ENCODE assay signal across 26 cellular contexts in genomic region chr5:126369083-126369482, GRCh38. TPM values are rescaled to one million over a fixed set of nuclear protein-coding genes. Genes with fewer than 3 reads are reported as not detected.
A peak's percentile ranks its signal among the peaks of the same experiment; 100 is the strongest.
DNase-seq lines count a peak whose midpoint lies in the region; ATAC-seq, FAIRE-seq and TF ChIP-seq lines count a peak whose summit lies in the region.
"Had no signal": no experiment of that assay in that cellular context is flagged by ENCODE, and none has a peak within 500 bp of the region (broad histone marks: within the 10 kb centered on the region; RNA-seq: fewer than 3 reads in every experiment).

No MANE protein-coding gene starts in this region.

- H2BK12ac ChIP-seq in H9 (ENCODE audit: insufficient read length, low read depth, low read length) = no peak overlapping the region

- H3K9ac ChIP-seq in H9 (ENCODE audit: extremely low read depth, insufficient read length, low read length) (no peak overlapping the region), GM12878 (ENCODE audit: control insufficient read depth, insufficient read depth, low read length) (no peak overlapping the region)
- H3K9ac ChIP-seq: KMS-11 had no signal

- FAIRE-seq in GM12878 (lab: Jason Lieb, UNC) = no peak
- peak; percentile 68 for FAIRE-seq in islet of Langerhans (lab: Jason Lieb, UNC)
- FAIRE-seq: A549, frontal cortex, urothelium cell line had no signal

- H3K27me3 Mint-ChIP-seq in H9 (ENCODE audit: low read depth) = no peaks in the 10 kb centered on the region
- H3K27me3 Mint-ChIP-seq in progenitor cell of endocrine pancreas = no peaks in the 10 kb centered on the region
- H3K27me3 Mint-ChIP-seq in glutamatergic neuron (ENCODE audit: unreplicated experiment) = no peaks in the 10 kb centered on the region
- H3K27me3 Mint-ChIP-seq in activated CD4-positive, alpha-beta memory T cell treated with anti-CD3 and anti-CD28 coated beads, Interleukin-2, amount 10 ng/mL, durations not matched to agents 7 days and 5 days = no peaks in the 10 kb centered on the region
- H3K27me3 Mint-ChIP-seq: activated naive CD8-positive, alpha-beta T cell treated with anti-CD3 and anti-CD28 coated beads for 36 hours; dendritic cell treated with granulocyte-macrophage colony-stimulating factor and Interleukin-4, amounts not matched to agents 40 ng/mL and 50 ng/mL, for 4 days; naive thymus-derived CD4-positive, alpha-beta T cell had no signal

- H3K36me3 Mint-ChIP-seq in H9 (ENCODE audit: insufficient read depth in 1 of 3, low read depth in 3 of 3) (no peaks in the 10 kb centered on the region), progenitor cell of endocrine pancreas (ENCODE audit: insufficient read depth) (no peaks in the 10 kb centered on the region), glutamatergic neuron (ENCODE audit: unreplicated experiment) (no peaks in the 10 kb centered on the region)
- no peaks in the 10 kb centered on the region for H3K36me3 Mint-ChIP-seq in activated CD4-positive, alpha-beta memory T cell treated with anti-CD3 and anti-CD28 coated beads, Interleukin-2, amount 10 ng/mL, durations not matched to agents 7 days and 5 days (ENCODE audit: low read depth)
- H3K36me3 Mint-ChIP-seq: activated naive CD8-positive, alpha-beta T cell treated with anti-CD3 and anti-CD28 coated beads for 36 hours; naive thymus-derived CD4-positive, alpha-beta T cell had no signal

- POLR2A ChIA-PET in GM12878 (lab: Charles Lee) = interaction anchor here (0.6 kb wide), 1 partner anchor 656 kb away, joined by 3 read pairs; no protein-coding TSS in a partner anchor
- POLR2A ChIA-PET in activated CD4-positive, alpha-beta memory T cell treated with anti-CD3 and anti-CD28 coated beads, Interleukin-2, amount 10 ng/mL, durations not matched to agents 7 days and 5 days (lab: Charles Lee) = interaction anchor here (0.6 kb wide), 1 partner anchor 221 kb away, joined by 3 read pairs; no protein-coding TSS in a partner anchor

- no peaks in the 10 kb centered on the region for H3K79me2 ChIP-seq in H9 (ENCODE audit: insufficient read depth, low read length)
- H3K79me2 ChIP-seq in GM12878 (ENCODE audit: control insufficient read depth, insufficient read depth, low read length) = no peaks in the 10 kb centered on the region

- H3K4me2 ChIP-seq in H9 (ENCODE audit: insufficient read depth, insufficient read length, low read length) (no peak overlapping the region), GM12878 (ENCODE audit: control insufficient read depth, insufficient read depth) (no peak overlapping the region)
- H3K4me2 ChIP-seq: A549, KMS-11 had no signal

- SMC1A ChIA-PET in GM12878 (lab: Charles Lee; ENCODE audit: uncharacterized antibody, unreplicated experiment) = interaction anchor here (0.7 to 2.8 kb wide), 8 partner anchors 9 to 132 kb away, joined by 3 to 13 read pairs (median 4); no protein-coding TSS in a partner anchor

- no peak overlapping the region for H3K4me3 ChIP-seq in GM12878
- H3K4me3 ChIP-seq: A549, ascending aorta, left ventricle myocardium inferior, spleen had no signal

- H2BK5ac ChIP-seq in H9 (ENCODE audit: insufficient read length, low read length) = no peak overlapping the region

- H3K27me3 ChIP-seq in H9 (ENCODE audit: insufficient read depth, low read length) (no peaks in the 10 kb centered on the region), GM12878 (replicated peaks in 1 of 2; ENCODE audit: control insufficient read depth in 2 of 2, insufficient read depth in 2 of 2, low read length in 1 of 2) (no peaks in the 10 kb centered on the region)
- H3K27me3 ChIP-seq: ascending aorta, spleen had no signal

- H3K4me1 Mint-ChIP-seq in H9 (peaks cover 52 to 60% of the 10 kb centered on the region in 2 experiments), progenitor cell of endocrine pancreas (ENCODE audit: low read depth) (peaks cover 60% of the 10 kb centered on the region), glutamatergic neuron (ENCODE audit: low read depth, unreplicated experiment) (no peaks in the 10 kb centered on the region)
- H3K4me1 Mint-ChIP-seq in activated CD4-positive, alpha-beta memory T cell treated with anti-CD3 and anti-CD28 coated beads, Interleukin-2, amount 10 ng/mL, durations not matched to agents 7 days and 5 days = peaks cover 9% of the 10 kb centered on the region

- H3K9me3 ChIP-seq in H9 (ENCODE audit: control insufficient read depth, low read depth, low read length) (no peaks in the 10 kb centered on the region), GM12878 (replicated peaks; ENCODE audit: control insufficient read depth, insufficient read depth, low read length) (no peaks in the 10 kb centered on the region)
- H3K9me3 ChIP-seq: A549, ascending aorta, left ventricle myocardium inferior, spleen had no signal

- no peak for TF ChIP-seq POLR2A in GM12878 (IDR thresholded peaks at IDR 0.05; ENCODE audit: low read depth, low read length)

- H3K4me1 ChIP-seq in H9 (ENCODE audit: insufficient read depth, low read length) (peaks cover 16% of the 10 kb centered on the region; the same call in 1 of the 2 replicates), GM12878 (ENCODE audit: control insufficient read depth, insufficient read depth, low read length) (no peaks in the 10 kb centered on the region)

- no peak overlapping the region for H3K14ac ChIP-seq in H9 (ENCODE audit: insufficient read depth, low read length)

- no peak overlapping the region for H3K56ac ChIP-seq in H9 (ENCODE audit: insufficient read length, low read depth, low read length)

- H3K4me3 Mint-ChIP-seq in H9 (no peak overlapping the region; a peak in 1 of 5 replicates), progenitor cell of endocrine pancreas (ENCODE audit: low read depth) (no peak overlapping the region), glutamatergic neuron (ENCODE audit: unreplicated experiment) (no peak overlapping the region)
- no peak overlapping the region for H3K4me3 Mint-ChIP-seq in activated CD4-positive, alpha-beta memory T cell treated with anti-CD3 and anti-CD28 coated beads, Interleukin-2, amount 10 ng/mL, durations not matched to agents 7 days and 5 days
- H3K4me3 Mint-ChIP-seq: activated naive CD8-positive, alpha-beta T cell treated with anti-CD3 and anti-CD28 coated beads for 36 hours; dendritic cell treated with granulocyte-macrophage colony-stimulating factor and Interleukin-4, amounts not matched to agents 40 ng/mL and 50 ng/mL, for 4 days; naive thymus-derived CD4-positive, alpha-beta T cell had no signal

- intact Hi-C loops in GM12878 (cut with micrococcal nuclease; ENCODE audit: unreplicated experiment) = no loop called here

- no peak overlapping the region for H3K18ac ChIP-seq in H9 (ENCODE audit: insufficient read length, low read depth, low read length)

- no peak for ATAC-seq in GM12878
- ATAC-seq: naive thymus-derived CD4-positive, alpha-beta T cell had no signal

- no peak for TF ChIP-seq EP300 in GM12878 (IDR thresholded peaks at IDR 0.05; ENCODE audit: borderline replicate concordance in 1 of 2, control insufficient read depth in 1 of 2, low read depth in 2 of 2, low read length in 2 of 2)

- H4K20me1 ChIP-seq in H9 (ENCODE audit: control insufficient read depth, insufficient read depth, insufficient read length) (no peaks in the 10 kb centered on the region), GM12878 (ENCODE audit: control insufficient read depth, insufficient read depth) (no peaks in the 10 kb centered on the region)

- H4K5ac ChIP-seq in H9 (ENCODE audit: insufficient read length, low read depth, low read length) = no peak overlapping the region

- H2AK5ac ChIP-seq in H9 (ENCODE audit: insufficient read length, low read length) = no peak overlapping the region

- no peaks in the 10 kb centered on the region for H3K79me1 ChIP-seq in H9 (ENCODE audit: insufficient read depth, low read depth, low read length, poor library complexity, severe bottlenecking)

- peak overlapping the region in 2 of 3 experiments; percentile 3 to 9; a peak in 3 of 7 replicates for H3K27ac Mint-ChIP-seq in H9
- H3K27ac Mint-ChIP-seq in progenitor cell of endocrine pancreas = peak overlapping the region; percentile 70
- H3K27ac Mint-ChIP-seq in glutamatergic neuron (ENCODE audit: unreplicated experiment) = no peak overlapping the region
- H3K27ac Mint-ChIP-seq in activated CD4-positive, alpha-beta memory T cell treated with anti-CD3 and anti-CD28 coated beads, Interleukin-2, amount 10 ng/mL, durations not matched to agents 7 days and 5 days = no peak overlapping the region
- H3K27ac Mint-ChIP-seq: activated naive CD8-positive, alpha-beta T cell treated with anti-CD3 and anti-CD28 coated beads for 36 hours; dendritic cell treated with granulocyte-macrophage colony-stimulating factor and Interleukin-4, amounts not matched to agents 40 ng/mL and 50 ng/mL, for 4 days; naive thymus-derived CD4-positive, alpha-beta T cell had no signal

- no peak overlapping the region for H3K23ac ChIP-seq in H9 (ENCODE audit: insufficient read length, low read depth, low read length)

- H2AFZ ChIP-seq in H9 (ENCODE audit: low read length) = no peak overlapping the region
- no peak overlapping the region for H2AFZ ChIP-seq in GM12878 (ENCODE audit: control insufficient read depth, low read depth, low read length)

- H4K8ac ChIP-seq in H9 (replicated peaks; ENCODE audit: insufficient read length, low read depth, low read length) = no peak overlapping the region

- no peaks in the 10 kb centered on the region for H3K36me3 ChIP-seq in GM12878 (ENCODE audit: control insufficient read depth in 2 of 2, insufficient read depth in 2 of 2, low read length in 1 of 2)
- H3K36me3 ChIP-seq: ascending aorta, left ventricle myocardium inferior, spleen had no signal

- CTCF ChIA-PET in GM12878 (lab: Yijun Ruan, JAX) = interaction anchor here (0.7 to 2.4 kb wide), 5 partner anchors 11 to 170 kb away, joined by 3 to 6 read pairs (median 5); no protein-coding TSS in a partner anchor
- CTCF ChIA-PET in activated CD4-positive, alpha-beta memory T cell treated with anti-CD3 and anti-CD28 coated beads, Interleukin-2, amount 10 ng/mL, durations not matched to agents 7 days and 5 days (lab: Charles Lee) = interaction anchor here (1.2 kb wide), 1 partner anchor 131 kb away, joined by 3 read pairs; no protein-coding TSS in a partner anchor

- no peak overlapping the region for H4K91ac ChIP-seq in H9 (ENCODE audit: insufficient read length, low read depth, low read length)

- no peak overlapping the region for H3K27ac ChIP-seq in H9 (ENCODE audit: insufficient read length, low read depth, low read length)
- H3K27ac ChIP-seq in GM12878 (ENCODE audit: control insufficient read depth, insufficient read depth) = no peak overlapping the region
- H3K27ac ChIP-seq: A549, KMS-11, left ventricle myocardium inferior, spleen had no signal

- DNase-seq in H9 (no peak), GM12878 (ENCODE audit: low read depth, low spot score) (no peak), progenitor cell of endocrine pancreas (ENCODE audit: low spot score, unreplicated experiment) (no peak), NK-92 (lab: John Stamatoyannopoulos, UW; ENCODE audit: unreplicated experiment) (no peak), glutamatergic neuron (no peak), HuH-7 (ENCODE audit: low spot score) (no peak)
- DNase-seq in activated CD4-positive, alpha-beta memory T cell treated with anti-CD3 and anti-CD28 coated beads, Interleukin-2, amount 10 ng/mL, durations not matched to agents 7 days and 5 days = no peak
- DNase-seq: activated CD4-positive, alpha-beta T cell treated with anti-CD3 and anti-CD28 coated beads for 48 hours; activated effector memory CD4-positive, alpha-beta T cell treated with anti-CD3 and anti-CD28 coated beads, Interleukin-2, amount 50 U/mL, for 16 hours; activated naive CD8-positive, alpha-beta T cell treated with anti-CD3 and anti-CD28 coated beads for 36 hours; activated T-cell treated with anti-CD3 and anti-CD28 coated beads, Interleukin-2, amount 50 U/mL, for 1 hour; DMS153; left ventricle myocardium inferior; midbrain; naive thymus-derived CD4-positive, alpha-beta T cell; NCI-H2029 treated with DMSO at 0.1 percent for 48 hours; NCI-H774; spleen; stimulated activated CD4-positive, alpha-beta T cell treated with anti-CD3 and anti-CD28 coated beads, Interleukin-2, amount 100 ng/mL, for 48 hours had no signal

- BruUV-seq in GM12878 (replicated peaks; lab: Mats Ljungman, UMichigan) = no TSS peak

- H3K23me2 ChIP-seq in H9 (ENCODE audit: insufficient read length, low read depth, low read length, poor library complexity, severe bottlenecking) = no peaks in the 10 kb centered on the region

- in situ Hi-C loops in GM12878 (cut with MboI) = no loop called here

- no peak overlapping the region for H3K4ac ChIP-seq in H9 (ENCODE audit: low read depth, low read length)

- no peak overlapping the region for H2BK120ac ChIP-seq in H9 (ENCODE audit: low read depth, low read length, poor library complexity, severe bottlenecking)

- H3T11ph ChIP-seq in H9 (ENCODE audit: low read length) = no peak overlapping the region

- RAD21 ChIA-PET in GM12878 (lab: Charles Lee; ENCODE audit: unreplicated experiment) = no interaction called here

- no peak for TF ChIP-seq RAD21 in GM12878 (IDR thresholded peaks at IDR 0.05; ENCODE audit: insufficient read depth, low read depth, low read length)

- 100% methylated on average over 2 of the region's 2 CpGs for WGBS in H9 (ENCODE audit: extremely low coverage, insufficient read length, low lambda C conversion rate)
- WGBS in GM12878 (ENCODE audit: insufficient coverage, insufficient replicate concordance, low lambda C conversion rate, missing lambda C conversion rate) = 88% methylated on average over 2 of the region's 2 CpGs

- TF ChIP-seq CTCF in H9 (conservative IDR thresholded peaks at IDR 0.05) (no peak), GM12878 (IDR thresholded peaks at IDR 0.05 in 2 of 3, conservative IDR thresholded peaks at IDR 0.05 in 1 of 3; ENCODE audit: control insufficient read depth in 2 of 3, extremely low read depth in 1 of 3, insufficient read depth in 1 of 3, low read depth in 3 of 3, low read length in 3 of 3) (no peak), progenitor cell of endocrine pancreas (IDR thresholded peaks at IDR 0.05; ENCODE audit: unreplicated experiment) (no peak), glutamatergic neuron (IDR thresholded peaks at IDR 0.05; ENCODE audit: partially characterized antibody, unreplicated experiment) (no peak)

- H2BK15ac ChIP-seq in H9 (ENCODE audit: low read depth, low read length) = no peak overlapping the region

- peak overlapping the region; percentile 28 for H2BK20ac ChIP-seq in H9 (ENCODE audit: low read depth, low read length, poor library complexity, severe bottlenecking)

- H3K9me3 Mint-ChIP-seq in H9 (no peaks in the 10 kb centered on the region), progenitor cell of endocrine pancreas (ENCODE audit: low read depth) (no peaks in the 10 kb centered on the region), glutamatergic neuron (ENCODE audit: unreplicated experiment) (no peaks in the 10 kb centered on the region)
- H3K9me3 Mint-ChIP-seq in activated CD4-positive, alpha-beta memory T cell treated with anti-CD3 and anti-CD28 coated beads, Interleukin-2, amount 10 ng/mL, durations not matched to agents 7 days and 5 days = no peaks in the 10 kb centered on the region
- H3K9me3 Mint-ChIP-seq: activated naive CD8-positive, alpha-beta T cell treated with anti-CD3 and anti-CD28 coated beads for 36 hours; dendritic cell treated with granulocyte-macrophage colony-stimulating factor and Interleukin-4, amounts not matched to agents 40 ng/mL and 50 ng/mL, for 4 days; naive thymus-derived CD4-positive, alpha-beta T cell had no signal

RNA-seq across cellular contexts. Expression of gene GRAMD2B, which starts 54.1 kb away (rescaled TPM):
- total RNA-seq in H9 (2021) = 6.7 and 7.6 TPM in 2 replicates
- total RNA-seq in GM12878 (2013; cell fraction: nucleolus; rRNA removed) = 31.9 and 35.1 TPM in 2 replicates
- 7.9 and 9.1 TPM in 2 replicates for total RNA-seq in GM12878 (2014; rRNA removed)
- 7.0 and 7.5 TPM in 2 replicates for total RNA-seq in GM12878 (2014; rRNA removed; fragmentation: Illumina TruSeq; extraction: Trizol)
- 8.1 and 8.2 TPM in 2 replicates for total RNA-seq in GM12878 (2021)
- polyA plus RNA-seq in GM12878 (2011; ENCODE audit: low read depth) = 1.9 TPM
- polyA plus RNA-seq in GM12878 (2011; rRNA removed) = 21.5 and 26.9 TPM in 2 replicates
- polyA plus RNA-seq in GM12878 (2011; cell fraction: cytosol; rRNA removed) = 11.3 and 11.6 TPM in 2 replicates
- polyA plus RNA-seq in GM12878 (2011; cell fraction: nucleus; rRNA removed) = 18.2 and 18.7 TPM in 2 replicates
- 2.0 and 3.6 TPM in 2 replicates for polyA plus RNA-seq in GM12878 (2012)
- 8.8 and 10.1 TPM in 2 replicates for polyA plus RNA-seq in GM12878 (2014; fragmentation: Illumina TruSeq; extraction: Trizol)
- 1 to 10 TPM; 1.9 to 2.7 TPM for polyA plus RNA-seq in GM12878 (2014; fragmentation: Nextera tagmentation; extraction: Ambion mirVana)
- polyA plus RNA-seq in GM12878 (2014; rRNA removed) = 5.3 and 5.9 TPM in 2 replicates
- 1 to 10 TPM; 8.6 to 9.0 TPM for polyA plus RNA-seq in GM12878 (2016; fragmentation: Nextera tagmentation; extraction: Ambion mirVana)
- 9.3 and 9.9 TPM in 2 replicates for polyA minus RNA-seq in GM12878 (2011; rRNA and poly(A)+ RNA removed)
- 4.4 and 6.7 TPM in 2 replicates for polyA minus RNA-seq in GM12878 (2011; cell fraction: cytosol; rRNA and poly(A)+ RNA removed)
- 15.0 and 22.2 TPM in 2 replicates for polyA minus RNA-seq in GM12878 (2011; cell fraction: nucleus; rRNA and poly(A)+ RNA removed)
- 21.6 and 32.1 TPM in 2 replicates for total RNA-seq in progenitor cell of endocrine pancreas
- 0.69 TPM for total RNA-seq in glutamatergic neuron (ENCODE audit: unreplicated experiment)
- total RNA-seq in activated CD4-positive, alpha-beta memory T cell treated with anti-CD3 and anti-CD28 coated beads, Interleukin-2, amount 10 ng/mL, durations not matched to agents 7 days and 5 days = 1 to 10 TPM; 4.6 to 5.0 TPM

Comparison
In these comparisons a context has a peak if more than half of its experiments do, and no peak if none do; other contexts are left out.
1. H3K27ac Mint-ChIP-seq: peak in H9 (2 of 3) and progenitor cell of endocrine pancreas (single experiment); none in glutamatergic neuron (single experiment) and activated CD4-positive, alpha-beta memory T cell treated with anti-CD3 and anti-CD28 coated beads, Interleukin-2, amount 10 ng/mL, durations not matched to agents 7 days and 5 days (single experiment).